ENCODE assay signal across 15 cellular contexts in the genomic region with DNA sequence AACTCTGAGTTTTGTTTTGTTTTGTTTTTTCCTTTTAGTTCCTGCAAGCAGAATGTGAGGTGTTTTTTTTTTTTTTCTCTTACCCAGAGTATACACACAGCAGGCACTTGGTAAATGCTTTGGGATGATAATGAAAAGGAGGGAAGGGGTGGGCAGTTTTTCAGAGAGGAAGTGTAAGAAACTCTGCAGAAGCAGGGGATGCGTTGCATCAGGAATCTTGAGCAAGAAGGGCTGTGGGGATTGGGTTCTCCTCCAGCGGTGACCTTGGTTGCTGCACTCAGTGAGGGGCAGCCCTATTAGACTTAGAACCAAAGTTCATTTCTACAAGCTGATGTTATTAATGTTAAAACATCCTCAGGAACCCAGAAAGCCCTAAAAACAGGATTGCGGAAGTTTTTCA. TPM values are rescaled to one million over a fixed set of nuclear protein-coding genes. Genes with fewer than 3 reads are reported as not detected.
A peak's percentile ranks its signal among the peaks of the same experiment; 100 is the strongest.
DNase-seq lines count a peak whose midpoint lies in the region; ATAC-seq and TF ChIP-seq lines count a peak whose summit lies in the region.
"Had no signal": no experiment of that assay in that cellular context is flagged by ENCODE, and none has a peak within 500 bp of the region (broad histone marks: within the 10 kb centered on the region; RNA-seq: fewer than 3 reads in every experiment).

No MANE protein-coding gene starts in this region.

- no peak for TF ChIP-seq CTCF in HL-60 (IDR thresholded peaks at IDR 0.05; ENCODE audit: insufficient read depth, low read length)
- TF ChIP-seq CTCF in WTC11 (IDR thresholded peaks at IDR 0.05): no peak
- no peak for TF ChIP-seq CTCF in upper lobe of right lung (IDR thresholded peaks at IDR 0.05)
- TF ChIP-seq CTCF in osteoblast (IDR thresholded peaks at IDR 0.05; ENCODE audit: extremely low read depth, low read depth, low read length): no peak

- H3K27ac Mint-ChIP-seq in WTC11: no peak overlapping the region
- H3K27ac Mint-ChIP-seq: CD4-positive, CD25-positive, alpha-beta regulatory T cell; T-helper 1 cell treated with Interleukin-12 subunit alpha and Interleukin-12 subunit beta and Interleukin-4 antibody, amounts not matched to agents 30 μg/mL and 1 μg/mL, for 36 hours had no signal

- H3K4me2 ChIP-seq in osteoblast (ENCODE audit: insufficient read depth, low read length): no peak overlapping the region

- no peaks in the 10 kb centered on the region for H3K79me2 ChIP-seq in osteoblast (ENCODE audit: insufficient read depth, low read length)

- no peak overlapping the region for H3K4me3 Mint-ChIP-seq in WTC11
- H3K4me3 Mint-ChIP-seq: CD4-positive, CD25-positive, alpha-beta regulatory T cell; T-helper 1 cell treated with Interleukin-12 subunit alpha and Interleukin-12 subunit beta and Interleukin-4 antibody, amounts not matched to agents 30 μg/mL and 1 μg/mL, for 36 hours had no signal

- H3K4me1 Mint-ChIP-seq in WTC11: peaks cover 19% of the 10 kb centered on the region
- H3K4me1 Mint-ChIP-seq: CD4-positive, CD25-positive, alpha-beta regulatory T cell had no signal

- H3K9me3 Mint-ChIP-seq in WTC11: no peaks in the 10 kb centered on the region
- H3K9me3 Mint-ChIP-seq: CD4-positive, CD25-positive, alpha-beta regulatory T cell; T-helper 1 cell treated with Interleukin-12 subunit alpha and Interleukin-12 subunit beta and Interleukin-4 antibody, amounts not matched to agents 30 μg/mL and 1 μg/mL, for 36 hours had no signal

- H3K9ac ChIP-seq in NT2/D1 (ENCODE audit: insufficient read length, low read depth): no peak overlapping the region

- CTCF ChIA-PET in WTC11 (lab: Charles Lee): no interaction called here

- POLR2A ChIA-PET in WTC11 (lab: Charles Lee): interaction anchor here (0.5 kb wide), 1 partner anchor 253 kb away, joined by 4 read pairs; no protein-coding TSS in a partner anchor

- H2AFZ ChIP-seq in osteoblast (ENCODE audit: low read length): no peak overlapping the region

- no peaks in the 10 kb centered on the region for H3K36me3 Mint-ChIP-seq in WTC11
- H3K36me3 Mint-ChIP-seq: CD4-positive, CD25-positive, alpha-beta regulatory T cell had no signal

- peak; percentile 52 for ATAC-seq in WTC11
- ATAC-seq in upper lobe of right lung: peak; percentile 75

- intact Hi-C loops in upper lobe of right lung (cut with DNase I): no loop called here

- no peaks in the 10 kb centered on the region for H4K20me1 ChIP-seq in osteoblast (ENCODE audit: insufficient read depth, low read length)

- peak overlapping the region; percentile 55 for H3K27ac ChIP-seq in HL-60 (replicated peaks)
- H3K27ac ChIP-seq in upper lobe of right lung: no peak overlapping the region
- no peak overlapping the region for H3K27ac ChIP-seq in osteoblast (ENCODE audit: low read depth, low read length)
- H3K27ac ChIP-seq: SK-N-MC had no signal

- H3K27me3 ChIP-seq in HL-60 (ENCODE audit: insufficient read depth, poor library complexity, severe bottlenecking) (no peaks in the 10 kb centered on the region), NT2/D1 (ENCODE audit: insufficient read depth, insufficient read length) (no peaks in the 10 kb centered on the region), upper lobe of right lung (no peaks in the 10 kb centered on the region), osteoblast (ENCODE audit: insufficient read depth, low read length) (peaks cover 13% of the 10 kb centered on the region)

- H3K36me3 ChIP-seq in NT2/D1 (ENCODE audit: insufficient read depth, insufficient read length, low read length): no peaks in the 10 kb centered on the region
- no peaks in the 10 kb centered on the region for H3K36me3 ChIP-seq in upper lobe of right lung
- no peaks in the 10 kb centered on the region for H3K36me3 ChIP-seq in osteoblast (ENCODE audit: insufficient read depth, low read length)

- DNase-seq in HL-60 (ENCODE audit: low read depth in 1 of 2, low spot score in 1 of 2) (peak; percentile 56 to 90), NT2/D1 (ENCODE audit: low read depth, low spot score) (peak; percentile 61), WTC11 (ENCODE audit: low spot score) (no peak), upper lobe of right lung (no peak), osteoblast (ENCODE audit: insufficient read length, low spot score, missing footprints) (no peak), amniotic stem cell (lab: John Stamatoyannopoulos, UW) (no peak)
- DNase-seq in activated T-cell treated with anti-CD3 and anti-CD28 coated beads, Interleukin-2, amount 50 U/mL, for 48 hours: no peak
- DNase-seq: Calu3; CD4-positive, CD25-positive, alpha-beta regulatory T cell; KG1; NCI-H187; NCI-H345; NCI-H526 treated with DMSO at 0.1 percent for 48 hours had no signal

- no peaks in the 10 kb centered on the region for H3K9me3 ChIP-seq in NT2/D1 (ENCODE audit: insufficient read depth, low read length)
- H3K9me3 ChIP-seq in upper lobe of right lung: no peaks in the 10 kb centered on the region
- no peaks in the 10 kb centered on the region for H3K9me3 ChIP-seq in osteoblast (ENCODE audit: low read depth, low read length)

- H3K4me1 ChIP-seq in NT2/D1 (ENCODE audit: insufficient read depth, insufficient read length) (peaks cover 4% of the 10 kb centered on the region), upper lobe of right lung (no peaks in the 10 kb centered on the region), osteoblast (ENCODE audit: insufficient read depth, low read length) (no peaks in the 10 kb centered on the region)

- H3K4me3 ChIP-seq in HL-60 (replicated peaks; ENCODE audit: insufficient read depth, low read length) (no peak overlapping the region), NT2/D1 (ENCODE audit: insufficient read length, low read depth) (no peak overlapping the region), upper lobe of right lung (no peak overlapping the region), osteoblast (ENCODE audit: insufficient read depth, low read length) (no peak overlapping the region)
- H3K4me3 ChIP-seq: SK-N-MC had no signal

- peaks cover 7% of the 10 kb centered on the region for H3K27me3 Mint-ChIP-seq in WTC11 (ENCODE audit: low read depth)

TF ChIP-seq in WTC11, 78 proteins besides CTCF, POLR2A, EP300 and RAD21 (continues in another document):
- TF ChIP-seq ZNF219 (CRISPR knock-in tag; IDR thresholded peaks at IDR 0.05; ENCODE audit: borderline replicate concordance) (no peak), MXD4 (CRISPR knock-in tag; IDR thresholded peaks at IDR 0.05; ENCODE audit: borderline replicate concordance) (no peak), FOXP1 (CRISPR knock-in tag; IDR thresholded peaks at IDR 0.05; ENCODE audit: borderline replicate concordance) (no peak), ZNF281 (CRISPR knock-in tag; IDR thresholded peaks at IDR 0.05) (no peak), FOXP4 (CRISPR knock-in tag; IDR thresholded peaks at IDR 0.05) (no peak)
- TF ChIP-seq, protein P1, sequence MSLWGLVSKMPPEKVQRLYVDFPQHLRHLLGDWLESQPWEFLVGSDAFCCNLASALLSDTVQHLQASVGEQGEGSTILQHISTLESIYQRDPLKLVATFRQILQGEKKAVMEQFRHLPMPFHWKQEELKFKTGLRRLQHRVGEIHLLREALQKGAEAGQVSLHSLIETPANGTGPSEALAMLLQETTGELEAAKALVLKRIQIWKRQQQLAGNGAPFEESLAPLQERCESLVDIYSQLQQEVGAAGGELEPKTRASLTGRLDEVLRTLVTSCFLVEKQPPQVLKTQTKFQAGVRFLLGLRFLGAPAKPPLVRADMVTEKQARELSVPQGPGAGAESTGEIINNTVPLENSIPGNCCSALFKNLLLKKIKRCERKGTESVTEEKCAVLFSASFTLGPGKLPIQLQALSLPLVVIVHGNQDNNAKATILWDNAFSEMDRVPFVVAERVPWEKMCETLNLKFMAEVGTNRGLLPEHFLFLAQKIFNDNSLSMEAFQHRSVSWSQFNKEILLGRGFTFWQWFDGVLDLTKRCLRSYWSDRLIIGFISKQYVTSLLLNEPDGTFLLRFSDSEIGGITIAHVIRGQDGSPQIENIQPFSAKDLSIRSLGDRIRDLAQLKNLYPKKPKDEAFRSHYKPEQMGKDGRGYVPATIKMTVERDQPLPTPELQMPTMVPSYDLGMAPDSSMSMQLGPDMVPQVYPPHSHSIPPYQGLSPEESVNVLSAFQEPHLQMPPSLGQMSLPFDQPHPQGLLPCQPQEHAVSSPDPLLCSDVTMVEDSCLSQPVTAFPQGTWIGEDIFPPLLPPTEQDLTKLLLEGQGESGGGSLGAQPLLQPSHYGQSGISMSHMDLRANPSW (CRISPR knock-in tag; conservative IDR thresholded peaks at IDR 0.05; ENCODE audit: low read depth): no peak

RNA-seq across cellular contexts. Expression of gene TMEM158, which starts 32.2 kb away (rescaled TPM):
- total RNA-seq in WTC11 (2021) (17.9 to 19.0 TPM (median 18.5 TPM) in 3 replicates), upper lobe of right lung (2.1 TPM), osteoblast (4.7 and 9.0 TPM in 2 replicates)

Comparison
In these comparisons a context has a peak if more than half of its experiments do, and no peak if none do; other contexts are left out.
1. DNase-seq: peak in HL-60 (2 of 2) and NT2/D1 (single experiment); none in WTC11 (single experiment), upper lobe of right lung (single experiment), osteoblast (single experiment), activated T-cell treated with anti-CD3 and anti-CD28 coated beads, Interleukin-2, amount 50 U/mL, for 48 hours (0 of 2) and amniotic stem cell (single experiment).